20 cellular contexts compared by ENCODE assay signal in genomic region chr4:138238521-138239292, GRCh38. TPM values are rescaled to one million over a fixed set of nuclear protein-coding genes. Genes with fewer than 3 reads are reported as not detected.
A peak's percentile ranks its signal among the peaks of the same experiment; 100 is the strongest.
DNase-seq lines count a peak whose midpoint lies in the region; ATAC-seq and TF ChIP-seq lines count a peak whose summit lies in the region.
"Had no signal": no experiment of that assay in that cellular context is flagged by ENCODE, and none has a peak within 500 bp of the region (broad histone marks: within the 10 kb centered on the region; RNA-seq: fewer than 3 reads in every experiment).

No MANE protein-coding gene starts in this region.

- H3K36me3 Mint-ChIP-seq in activated CD4-positive, alpha-beta memory T cell treated with anti-CD3 and anti-CD28 coated beads for 36 hours: peaks cover 6% of the 10 kb centered on the region

- no peaks in the 10 kb centered on the region for H4K20me1 ChIP-seq in SK-N-SH (ENCODE audit: insufficient read depth)
- H4K20me1 ChIP-seq in OCI-LY7 (ENCODE audit: insufficient read depth, low read length): no peaks in the 10 kb centered on the region

- CTCF ChIA-PET in SK-N-SH (lab: Yijun Ruan, JAX): no interaction called here
- CTCF ChIA-PET in OCI-LY7 (lab: Charles Lee; ENCODE audit: unreplicated experiment): no interaction called here
- CTCF ChIA-PET in activated CD4-positive, alpha-beta memory T cell treated with anti-CD3 and anti-CD28 coated beads for 36 hours (lab: Charles Lee): no interaction called here

- no peak for TF ChIP-seq CTCF in SK-N-SH (IDR thresholded peaks at IDR 0.05)
- TF ChIP-seq CTCF in OCI-LY7 (conservative IDR thresholded peaks at IDR 0.05; ENCODE audit: low read length): no peak
- no peak for TF ChIP-seq CTCF in epithelial cell of esophagus (IDR thresholded peaks at IDR 0.05; ENCODE audit: insufficient read depth, low read depth, low read length, missing control alignments)

- no peak overlapping the region for H3K27ac Mint-ChIP-seq in activated CD4-positive, alpha-beta memory T cell treated with anti-CD3 and anti-CD28 coated beads for 36 hours
- H3K27ac Mint-ChIP-seq: nephron progenitor cell had no signal

- WGBS in SK-N-SH (ENCODE audit: low lambda C conversion rate): 77% methylated on average over 4 of the region's 4 CpGs

- peaks cover 43% of the 10 kb centered on the region for H3F3A ChIP-seq in SK-N-SH (replicated peaks; ENCODE audit: insufficient read depth)

- peaks cover 22% of the 10 kb centered on the region for H3K4me1 Mint-ChIP-seq in activated CD4-positive, alpha-beta memory T cell treated with anti-CD3 and anti-CD28 coated beads for 36 hours (ENCODE audit: low read depth)

- H2AFZ ChIP-seq in SK-N-SH (ENCODE audit: low read depth) (no peak overlapping the region), OCI-LY7 (ENCODE audit: low read length) (peak overlapping the region; percentile 34; the same call in 1 of the 2 replicates)

- peak overlapping the region; percentile 73 for H3K4me2 ChIP-seq in SK-N-SH
- peak overlapping the region; percentile 94 for H3K4me2 ChIP-seq in OCI-LY7 (ENCODE audit: low read length)

- no TSS peak for BruUV-seq in OCI-LY7 (replicated peaks; lab: Mats Ljungman, UMichigan)

- no peak for TF ChIP-seq RAD21 in SK-N-SH (IDR thresholded peaks at IDR 0.05; ENCODE audit: low read length)

- DNase-seq in SK-N-SH (no peak), OCI-LY7 (ENCODE audit: low spot score) (no peak), epithelial cell of esophagus (ENCODE audit: low read depth) (no peak), skeletal muscle cell (ENCODE audit: low read depth) (no peak), NCI-H2196 (lab: John Stamatoyannopoulos, UW; ENCODE audit: unreplicated experiment) (no peak)
- DNase-seq in activated CD4-positive, alpha-beta memory T cell treated with anti-CD3 and anti-CD28 coated beads for 36 hours: no peak
- DNase-seq: activated CD4-positive, alpha-beta T cell treated with anti-CD3 and anti-CD28 coated beads for 4 hours; aorta; COR-L47; effector memory CD4-positive, alpha-beta T cell; heart left ventricle; left ventricle myocardium inferior; NCI-H1105; NCI-H226; nephron progenitor cell; sigmoid colon had no signal

- no peak overlapping the region for H3K9ac ChIP-seq in SK-N-SH

- H3K79me2 ChIP-seq in SK-N-SH (ENCODE audit: insufficient read depth) (peaks cover 40% of the 10 kb centered on the region), OCI-LY7 (ENCODE audit: insufficient read depth, low read depth, low read length) (peaks cover 46% of the 10 kb centered on the region)

- H3K9me3 Mint-ChIP-seq in activated CD4-positive, alpha-beta memory T cell treated with anti-CD3 and anti-CD28 coated beads for 36 hours: no peaks in the 10 kb centered on the region

- intact Hi-C loops in OCI-LY7 (cut with micrococcal nuclease; ENCODE audit: unreplicated experiment): no loop called here
- intact Hi-C loops in activated CD4-positive, alpha-beta memory T cell treated with anti-CD3 and anti-CD28 coated beads for 36 hours (cut with micrococcal nuclease): no loop called here

- H3K27me3 Mint-ChIP-seq in activated CD4-positive, alpha-beta memory T cell treated with anti-CD3 and anti-CD28 coated beads for 36 hours: no peaks in the 10 kb centered on the region

- H3K4me3 ChIP-seq in SK-N-SH (ENCODE audit: low read depth in 2 of 2, low read length in 1 of 2) (peak overlapping the region; percentile 9 to 14; a peak in 2 of 4 replicates), OCI-LY7 (ENCODE audit: low read depth, low read length, poor library complexity, severe bottlenecking) (peak overlapping the region; percentile 76), epithelial cell of esophagus (ENCODE audit: low read length) (peak overlapping the region; percentile 6), skeletal muscle cell (ENCODE audit: low read depth, low read length) (peak overlapping the region; percentile 65)
- H3K4me3 ChIP-seq: heart left ventricle, left ventricle myocardium inferior, sigmoid colon had no signal

- peaks cover 0 to 8% of the 10 kb centered on the region in 2 experiments for H3K36me3 ChIP-seq in SK-N-SH (replicated peaks in 1 of 2; ENCODE audit: control insufficient read depth in 1 of 2, insufficient read depth in 2 of 2, low read length in 1 of 2)
- H3K36me3 ChIP-seq in OCI-LY7 (ENCODE audit: insufficient read depth, low read length): peaks cover 29% of the 10 kb centered on the region
- H3K36me3 ChIP-seq: heart left ventricle, left ventricle myocardium inferior, sigmoid colon had no signal

- no peak for TF ChIP-seq EP300 in SK-N-SH (IDR thresholded peaks at IDR 0.05; ENCODE audit: borderline replicate concordance in 1 of 2, low read depth in 1 of 2, low read length in 1 of 2)

- POLR2A ChIA-PET in SK-N-SH (lab: Yijun Ruan, JAX) (no interaction called here), OCI-LY7 (lab: Charles Lee) (interaction anchor here (0.8 to 2.3 kb wide), 8 partner anchors 8 to 140 kb away, joined by 3 to 12 read pairs (median 3); no protein-coding TSS in a partner anchor)
- POLR2A ChIA-PET in activated CD4-positive, alpha-beta memory T cell treated with anti-CD3 and anti-CD28 coated beads for 36 hours (lab: Charles Lee): no interaction called here

- no peaks in the 10 kb centered on the region for H3K9me2 ChIP-seq in SK-N-SH
- no peaks in the 10 kb centered on the region for H3K9me2 ChIP-seq in OCI-LY7 (ENCODE audit: insufficient read depth, low read length)

- ATAC-seq in SK-N-SH treated with all-trans-retinoic acid at 6 μM for 48 hours (no peak), GM18858 (IDR thresholded peaks at IDR 0.05; ENCODE audit: unreplicated experiment) (no peak)
- ATAC-seq: HCT116, heart left ventricle had no signal

- H3K4me3 Mint-ChIP-seq in activated CD4-positive, alpha-beta memory T cell treated with anti-CD3 and anti-CD28 coated beads for 36 hours: no peak overlapping the region
- H3K4me3 Mint-ChIP-seq: nephron progenitor cell had no signal

- H3K27me3 ChIP-seq in SK-N-SH (ENCODE audit: insufficient read depth): no peaks in the 10 kb centered on the region
- H3K27me3 ChIP-seq: heart left ventricle, sigmoid colon had no signal

- H3K9me3 ChIP-seq in SK-N-SH (no peaks in the 10 kb centered on the region), OCI-LY7 (ENCODE audit: low read length) (no peaks in the 10 kb centered on the region)
- H3K9me3 ChIP-seq: heart left ventricle, left ventricle myocardium inferior, sigmoid colon had no signal

- H3K4me1 ChIP-seq in SK-N-SH (ENCODE audit: control insufficient read depth in 1 of 2, insufficient read depth in 2 of 2, low read depth in 1 of 2, low read length in 1 of 2) (peaks cover 10 to 26% of the 10 kb centered on the region in 2 experiments), OCI-LY7 (ENCODE audit: insufficient read depth, low read length, poor library complexity, severe bottlenecking) (peaks cover 30% of the 10 kb centered on the region)
- H3K4me1 ChIP-seq: left ventricle myocardium inferior had no signal

- peak overlapping the region in 1 of 2 experiments; percentile 22; a peak in 1 of 4 replicates for H3K27ac ChIP-seq in SK-N-SH (ENCODE audit: low read depth in 2 of 2, low read length in 1 of 2)
- no peak overlapping the region for H3K27ac ChIP-seq in OCI-LY7 (ENCODE audit: low read depth, low read length, poor library complexity, severe bottlenecking)
- H3K27ac ChIP-seq: 22Rv1, heart left ventricle, left ventricle myocardium inferior, sigmoid colon had no signal

TF ChIP-seq in SK-N-SH, 30 proteins besides CTCF, POLR2A, EP300 and RAD21 (continues in another document):
- TF ChIP-seq GABPA (IDR thresholded peaks at IDR 0.05; ENCODE audit: low read depth): no peak
- no peak for TF ChIP-seq RFX5 (IDR thresholded peaks at IDR 0.05; ENCODE audit: low read length)
- TF ChIP-seq USF2 (IDR thresholded peaks at IDR 0.05; ENCODE audit: borderline replicate concordance, low read depth, low read length): no peak
- TF ChIP-seq TEAD4 (IDR thresholded peaks at IDR 0.05; ENCODE audit: borderline replicate concordance, insufficient read depth): no peak
- no peak for TF ChIP-seq FOXJ3 (CRISPR knock-in tag; IDR thresholded peaks at IDR 0.05)
- no peak for TF ChIP-seq NFIC (IDR thresholded peaks at IDR 0.05; ENCODE audit: borderline replicate concordance)

TF ChIP-seq in SK-N-SH treated with all-trans-retinoic acid at 6 μM for 48 hours, 23 proteins besides CTCF, POLR2A, EP300 and RAD21 (continues in another document):
- no peak for TF ChIP-seq OSR1 (CRISPR knock-in tag; IDR thresholded peaks at IDR 0.05)
- no peak for TF ChIP-seq ZNF8 (CRISPR knock-in tag; IDR thresholded peaks at IDR 0.05)
- TF ChIP-seq CSDC2 (CRISPR knock-in tag; IDR thresholded peaks at IDR 0.05): no peak
- no peak for TF ChIP-seq TCF4 (CRISPR knock-in tag; IDR thresholded peaks at IDR 0.05; ENCODE audit: borderline replicate concordance)
- TF ChIP-seq CREB5 (CRISPR knock-in tag; IDR thresholded peaks at IDR 0.05; ENCODE audit: low read depth): no peak
- TF ChIP-seq ZFP3 (CRISPR knock-in tag; IDR thresholded peaks at IDR 0.05): no peak
- no peak for TF ChIP-seq RARB (CRISPR knock-in tag; IDR thresholded peaks at IDR 0.05)
- no peak for TF ChIP-seq TOX (CRISPR knock-in tag; IDR thresholded peaks at IDR 0.05; ENCODE audit: borderline replicate concordance)
- no peak for TF ChIP-seq ZNF70 (CRISPR knock-in tag; IDR thresholded peaks at IDR 0.05)
- TF ChIP-seq SNAI2 (CRISPR knock-in tag; IDR thresholded peaks at IDR 0.05): no peak
- TF ChIP-seq PPARA (CRISPR knock-in tag; IDR thresholded peaks at IDR 0.05; ENCODE audit: borderline replicate concordance): no peak

RNA-seq across cellular contexts. Expression of gene SLC7A11, which starts 3.4 kb away (rescaled TPM):
- polyA plus RNA-seq in SK-N-SH (2012; rRNA removed): 3.1 and 4.4 TPM in 2 replicates
- 4.3 and 5.1 TPM in 2 replicates for polyA plus RNA-seq in SK-N-SH (2012; cell fraction: cytosol; rRNA removed)
- 2.7 and 6.2 TPM in 2 replicates for polyA plus RNA-seq in SK-N-SH (2012; cell fraction: nucleus; rRNA removed)
- 5.2 and 5.7 TPM in 2 replicates for total RNA-seq in OCI-LY7 (2014; rRNA removed; shearing (Covaris generic))
- 16.7 and 18.1 TPM in 2 replicates for total RNA-seq in OCI-LY7 (2022)
- total RNA-seq in activated CD4-positive, alpha-beta memory T cell treated with anti-CD3 and anti-CD28 coated beads for 36 hours: 1 to 10 TPM; 3.2 to 3.4 TPM

Comparison
In these comparisons a context has a peak if more than half of its experiments do, and no peak if none do; other contexts are left out.
1. H3K4me3 ChIP-seq: peak in every context shown above with its lines; median percentile 76 in OCI-LY7; 65 in skeletal muscle cell; 12 in SK-N-SH; 6 in epithelial cell of esophagus.